ENCODE assay signal across 27 cellular contexts in the genomic region with DNA sequence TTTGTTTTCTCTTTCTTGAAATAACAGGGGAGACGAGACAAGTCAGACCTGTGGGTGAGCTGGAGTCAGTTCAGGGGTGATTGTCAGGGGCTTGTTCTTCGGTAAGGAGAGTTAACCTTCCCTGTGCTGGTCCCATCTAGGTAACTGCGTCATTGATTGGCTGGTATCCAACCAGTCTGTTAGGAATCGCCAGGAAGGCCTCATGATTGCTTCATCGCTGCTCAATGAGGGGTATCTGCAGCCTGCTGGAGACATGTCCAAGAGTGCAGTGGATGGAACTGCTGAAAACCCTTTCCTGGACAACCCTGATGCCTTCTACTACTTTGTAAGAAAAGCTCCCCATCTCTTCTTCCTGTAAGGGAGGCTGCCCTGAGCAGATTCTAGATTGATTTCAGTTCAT. TPM values are rescaled to one million over a fixed set of nuclear protein-coding genes. Genes with fewer than 3 reads are reported as not detected.
DNase-seq lines count a peak whose midpoint lies in the region; ATAC-seq, FAIRE-seq and TF ChIP-seq lines count a peak whose summit lies in the region.
"Had no signal": no experiment of that assay in that cellular context is flagged by ENCODE, and none has a peak within 500 bp of the region (broad histone marks: within the 10 kb centered on the region; RNA-seq: fewer than 3 reads in every experiment).

No MANE protein-coding gene starts in this region.

- TF ChIP-seq POLR2A in HepG2 (IDR thresholded peaks at IDR 0.05; ENCODE audit: insufficient read depth in 1 of 2, low read depth in 2 of 2, low read length in 2 of 2), result no peak
- no peak for TF ChIP-seq POLR2A in right lobe of liver (IDR thresholded peaks at IDR 0.05)
- TF ChIP-seq POLR2A in upper lobe of left lung (IDR thresholded peaks at IDR 0.05), result no peak

- in situ Hi-C loops in HepG2 (cut with HindIII; ENCODE audit: extremely low pct_ligation_motif_present, low pct_unique_long_range_greater_than_20kb), result no loop called here

- H3K9me2 ChIP-seq in MM.1S (replicated peaks; ENCODE audit: insufficient read depth, low read length), result no peaks in the 10 kb centered on the region

- TF ChIP-seq CTCF in HepG2 (CRISPR knock-in tag; IDR thresholded peaks at IDR 0.05) (no peak), right lobe of liver (IDR thresholded peaks at IDR 0.05) (no peak), MM.1S (IDR thresholded peaks at IDR 0.05; ENCODE audit: low read length) (no peak), upper lobe of left lung (IDR thresholded peaks at IDR 0.05) (no peak)

- no peaks in the 10 kb centered on the region for H4K20me1 ChIP-seq in HepG2 (ENCODE audit: insufficient read depth, low read length)
- no peaks in the 10 kb centered on the region for H4K20me1 ChIP-seq in MM.1S (ENCODE audit: insufficient read depth, low read length)

- no peak overlapping the region for H3K27ac ChIP-seq in HepG2 (ENCODE audit: extremely low read length, insufficient read depth, low read length)
- no peak overlapping the region for H3K27ac ChIP-seq in right lobe of liver
- peak overlapping the region; percentile 21; the same call in 1 of the 2 replicates for H3K27ac ChIP-seq in MM.1S (ENCODE audit: low read length)
- H3K27ac ChIP-seq in upper lobe of left lung, result peak overlapping the region in 3 of 4 donors; percentile 52 to 72 (median 52)
- H3K27ac ChIP-seq: ascending aorta, parathyroid adenoma, uterus had no signal

- H3K4me2 ChIP-seq in HepG2 (ENCODE audit: low read depth, low read length), result no peak overlapping the region
- H3K4me2 ChIP-seq in MM.1S (ENCODE audit: low read depth, low read length), result no peak overlapping the region

- FAIRE-seq in HepG2 (lab: Jason Lieb, UNC), result no peak
- FAIRE-seq: HTR-8/SVneo, RCC 7860 had no signal

- no peak for TF ChIP-seq EP300 in HepG2 (IDR thresholded peaks at IDR 0.05; ENCODE audit: low read depth in 2 of 2, low read length in 2 of 2)
- TF ChIP-seq EP300 in HepG2 (CRISPR knock-in tag; IDR thresholded peaks at IDR 0.05; ENCODE audit: borderline replicate concordance), result no peak
- no peak for TF ChIP-seq EP300 in upper lobe of left lung (IDR thresholded peaks at IDR 0.05)

- no peaks in the 10 kb centered on the region for H3K79me2 ChIP-seq in HepG2 (ENCODE audit: insufficient read depth, low read length)
- H3K79me2 ChIP-seq in MM.1S (ENCODE audit: low read length), result peaks cover 29% of the 10 kb centered on the region
- H3K79me2 ChIP-seq: parathyroid adenoma had no signal

- H3K36me3 Mint-ChIP-seq in central memory CD8-positive, alpha-beta T cell (ENCODE audit: insufficient read depth), result peaks cover 81% of the 10 kb centered on the region
- H3K36me3 Mint-ChIP-seq: mesothelial cell of epicardium had no signal

- H3K4me3 ChIP-seq in HepG2 (replicated peaks in 1 of 3; ENCODE audit: insufficient read depth in 1 of 3, low read depth in 2 of 3, low read length in 3 of 3) (no peak overlapping the region), right lobe of liver (no peak overlapping the region), MM.1S (ENCODE audit: low read length) (no peak overlapping the region), upper lobe of left lung (no peak overlapping the region)
- H3K4me3 ChIP-seq: ascending aorta, left lung, uterus had no signal

- no peaks in the 10 kb centered on the region for H3K27me3 Mint-ChIP-seq in central memory CD8-positive, alpha-beta T cell

- H3K4me1 ChIP-seq in HepG2 (ENCODE audit: insufficient read depth, low read length) (0 out of 2 replicates have a peak, but pooled peaks cover 5% of the 10 kb centered on the region), right lobe of liver (no peaks in the 10 kb centered on the region), MM.1S (ENCODE audit: low read length) (peaks cover 53% of the 10 kb centered on the region), upper lobe of left lung (peaks cover 3 to 12% (median 5%) of the 10 kb centered on the region in 4 donors)
- H3K4me1 ChIP-seq: ascending aorta, parathyroid adenoma, uterus had no signal

- 27% methylated on average over 5 of the region's 5 CpGs for WGBS in HepG2 (ENCODE audit: low lambda C conversion rate)
- WGBS in right lobe of liver (ENCODE audit: insufficient coverage, low coverage, low lambda C conversion rate, missing lambda C conversion rate), result 58% methylated on average over 5 of the region's 5 CpGs
- 85 to 86% methylated on average over 4 to 5 of the region's 5 CpGs for WGBS in upper lobe of left lung, 2 donors

- H3K9me3 ChIP-seq in HepG2 (ENCODE audit: low read length) (no peaks in the 10 kb centered on the region), right lobe of liver (no peaks in the 10 kb centered on the region), MM.1S (replicated peaks; ENCODE audit: insufficient read depth, low read length) (no peaks in the 10 kb centered on the region), upper lobe of left lung (no peaks in the 10 kb centered on the region)
- H3K9me3 ChIP-seq: ascending aorta, left lung, uterus had no signal

- peak overlapping the region; percentile 92 for H3K27ac Mint-ChIP-seq in central memory CD8-positive, alpha-beta T cell (ENCODE audit: low read depth)
- H3K27ac Mint-ChIP-seq: HFFc6, mesothelial cell of epicardium, nephron had no signal

- H3K27me3 ChIP-seq in HepG2 (ENCODE audit: control insufficient read depth in 1 of 2, insufficient read depth in 2 of 2, low read length in 2 of 2) (peaks cover 0 to 9% of the 10 kb centered on the region in 2 experiments; a peak in 1 of 5 replicates), right lobe of liver (no peaks in the 10 kb centered on the region), MM.1S (replicated peaks; ENCODE audit: insufficient read depth, low read length) (no peaks in the 10 kb centered on the region), upper lobe of left lung (no peaks in the 10 kb centered on the region)
- H3K27me3 ChIP-seq: ascending aorta, left lung, uterus had no signal

- H3K9me3 Mint-ChIP-seq in central memory CD8-positive, alpha-beta T cell, result no peaks in the 10 kb centered on the region
- H3K9me3 Mint-ChIP-seq: HFFc6, mesothelial cell of epicardium, nephron had no signal

- H3K4me3 Mint-ChIP-seq in central memory CD8-positive, alpha-beta T cell, result peak overlapping the region; percentile 21
- H3K4me3 Mint-ChIP-seq: HFFc6, mesothelial cell of epicardium, nephron had no signal

- no TSS peak for BruUV-seq in HepG2 (replicated peaks; lab: Mats Ljungman, UMichigan)

- peaks cover 27% of the 10 kb centered on the region for H3F3A ChIP-seq in MM.1S (ENCODE audit: insufficient read depth, low read length)

- no peak for TF ChIP-seq RAD21 in HepG2 (CRISPR knock-in tag; IDR thresholded peaks at IDR 0.05)

- peaks cover 86% of the 10 kb centered on the region for H3K4me1 Mint-ChIP-seq in central memory CD8-positive, alpha-beta T cell
- H3K4me1 Mint-ChIP-seq: mesothelial cell of epicardium had no signal

- CTCF ChIA-PET in HepG2 (lab: Yijun Ruan, JAX; ENCODE audit: low intra/inter-chr PET ratio, low total read pairs), result no interaction called here

- ATAC-seq in HepG2, result no peak
- no peak for ATAC-seq in right lobe of liver
- ATAC-seq in central memory CD8-positive, alpha-beta T cell (replicated peaks; ENCODE audit: extremely low read depth, poor library complexity, severe bottlenecking), result no peak
- ATAC-seq in upper lobe of left lung (ENCODE audit: low FRiP score in 2 of 2), result no peak
- ATAC-seq in GM19324 (IDR thresholded peaks at IDR 0.05; ENCODE audit: low FRiP score, unreplicated experiment), result no peak
- ATAC-seq: left lung had no signal

- no peak overlapping the region for H3K9ac ChIP-seq in HepG2 (ENCODE audit: insufficient read depth, low read depth, low read length)
- H3K9ac ChIP-seq in MM.1S (ENCODE audit: low read length), result no peak overlapping the region
- H3K9ac ChIP-seq: parathyroid adenoma had no signal

- no peak overlapping the region for H2AFZ ChIP-seq in HepG2 (ENCODE audit: low read length)
- H2AFZ ChIP-seq in MM.1S (ENCODE audit: low read length), result no peak overlapping the region
- H2AFZ ChIP-seq: parathyroid adenoma had no signal

- DNase-seq in HepG2 (ENCODE audit: low spot score) (no peak), right lobe of liver (no peak), MM.1S (no peak), upper lobe of left lung (no peak), NCI-H526 (lab: John Stamatoyannopoulos, UW) (no peak), HK-2 (ENCODE audit: unreplicated experiment) (no peak)
- no peak for DNase-seq in central memory CD8-positive, alpha-beta T cell (ENCODE audit: low spot score in 2 of 2)
- DNase-seq: activated T-cell treated with anti-CD3 and anti-CD28 coated beads for 4 hours; central memory CD4-positive, alpha-beta T cell; DMS 273 treated with DMSO at 0.1 percent for 48 hours; erythroblast; foreskin fibroblast; HFFc6; left lung; NCI-H1092 treated with DMSO at 0.1 percent for 48 hours; NCI-H1930; NCI-H226; uterus had no signal

- POLR2A ChIA-PET in HepG2 (lab: Yijun Ruan, JAX), result no interaction called here

- no peaks in the 10 kb centered on the region for H3K36me3 ChIP-seq in HepG2 (replicated peaks in 1 of 2; ENCODE audit: control insufficient read depth in 1 of 2, insufficient read depth in 2 of 2, low read length in 2 of 2)
- peaks cover 0 to 5% (median 0%) of the 10 kb centered on the region in 4 donors for H3K36me3 ChIP-seq in right lobe of liver
- H3K36me3 ChIP-seq in MM.1S (replicated peaks; ENCODE audit: insufficient read depth, low read length), result peaks cover 6% of the 10 kb centered on the region; the same call in 1 of the 2 replicates
- H3K36me3 ChIP-seq in upper lobe of left lung, result peaks cover 0 to under 1% (median 0%) of the 10 kb centered on the region in 4 donors
- H3K36me3 ChIP-seq: ascending aorta, uterus had no signal

- intact Hi-C loops in HepG2 (cut with micrococcal nuclease; ENCODE audit: unreplicated experiment), result no loop called here
- intact Hi-C loops in right lobe of liver (cut with DNase I), result no loop called here

RNA-seq across cellular contexts. Expression of a gene that starts 21.3 kb away (rescaled TPM):
- not detected in 2 replicates for total RNA-seq in HepG2 (2016; rRNA removed; fragmentation: Illumina TruSeq; extraction: Trizol)
- total RNA-seq in HepG2 (2016; cell fraction: cytosol; rRNA removed; fragmentation: Illumina TruSeq; extraction: Trizol; ENCODE audit: low read depth), result not detected in 2 replicates
- total RNA-seq in HepG2 (2016; cell fraction: insoluble cytoplasmic fraction; rRNA removed; fragmentation: Illumina TruSeq; extraction: Trizol), result not detected in 2 replicates
- not detected in 2 replicates for total RNA-seq in HepG2 (2016; cell fraction: membrane; rRNA removed; fragmentation: Illumina TruSeq; extraction: Trizol)
- not detected in 2 replicates for total RNA-seq in HepG2 (2016; cell fraction: nucleus; rRNA removed; fragmentation: Illumina TruSeq; extraction: Trizol)
- polyA plus RNA-seq in HepG2 (2011; rRNA removed), result 0.05 TPM in 1 of 2 replicates, not detected in the other
- polyA plus RNA-seq in HepG2 (2011; cell fraction: cytosol; rRNA removed), result 0.04 TPM in 2 replicates
- polyA plus RNA-seq in HepG2 (2011; cell fraction: nucleus; rRNA removed), result 0.12 TPM in 1 of 2 replicates, not detected in the other
- not detected in 2 replicates for polyA plus RNA-seq in HepG2 (2012)
- polyA plus RNA-seq in HepG2 (2016; cell fraction: cytosol; fragmentation: Illumina TruSeq; extraction: Trizol; ENCODE audit: low read depth), result not detected in 2 replicates
- polyA plus RNA-seq in HepG2 (2016; cell fraction: insoluble cytoplasmic fraction; fragmentation: Illumina TruSeq; extraction: Trizol; ENCODE audit: low read depth), result not detected in 2 replicates
- polyA plus RNA-seq in HepG2 (2016; cell fraction: membrane; fragmentation: Illumina TruSeq; extraction: Trizol; ENCODE audit: low read depth), result not detected in 2 replicates
- not detected in 2 replicates for polyA plus RNA-seq in HepG2 (2016; cell fraction: nucleus; fragmentation: Illumina TruSeq; extraction: Trizol; ENCODE audit: insufficient read depth, low read depth)
- 0.21 TPM in 1 of 2 replicates, not detected in the other for polyA minus RNA-seq in HepG2 (2011; rRNA and poly(A)+ RNA removed; ENCODE audit: low replicate concordance)
- not detected in 2 replicates for polyA minus RNA-seq in HepG2 (2011; cell fraction: cytosol; rRNA and poly(A)+ RNA removed)
- not detected in 2 replicates for polyA minus RNA-seq in HepG2 (2011; cell fraction: nucleus; rRNA and poly(A)+ RNA removed)
- total RNA-seq in right lobe of liver, result 10 to 100 TPM in 1 of 6 experiments, 1 to 10 TPM in 4, under 1 TPM in 1; 0.98 to 14.8 (median 2.4) TPM
- 10 to 100 TPM; 12.4 to 45.6 (median 17.0) TPM for total RNA-seq in upper lobe of left lung
- total RNA-seq: G401, HFFc6, mesothelial cell of epicardium, SK-MEL-5 had no signal

Comparison
In these comparisons a context has a peak if more than half of its experiments do, and no peak if none do; other contexts are left out.
1. H3K27ac ChIP-seq: peak in MM.1S (single experiment) and upper lobe of left lung (3 of 4); none in HepG2 (single experiment) and right lobe of liver (0 of 3).